In the genomic region with DNA sequence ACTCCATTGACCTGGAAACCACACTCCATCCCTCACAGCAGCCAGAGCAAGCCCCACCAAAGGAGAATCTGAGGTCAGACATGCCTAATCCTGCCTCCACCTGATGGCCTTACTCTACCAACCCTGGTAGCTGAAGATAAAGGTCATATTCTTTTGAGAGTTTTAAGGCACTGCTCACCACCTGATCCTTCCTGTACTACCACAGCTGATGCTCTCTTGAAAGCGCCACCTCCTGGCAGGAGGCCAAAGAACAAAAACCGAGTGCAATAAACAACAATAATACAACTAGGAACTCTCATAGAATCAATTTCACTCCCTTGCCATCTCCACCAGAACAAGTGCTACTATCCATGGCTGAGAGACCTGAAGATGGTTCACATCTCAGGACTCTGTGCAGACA, we compare ENCODE assay signal across 17 cellular contexts.
A peak's percentile ranks its signal among the peaks of the same experiment; 100 is the strongest.
DNase-seq lines count a peak whose midpoint lies in the region; ATAC-seq lines count a peak whose summit lies in the region.
"Had no signal": no experiment of that assay in that cellular context is flagged by ENCODE, and none has a peak within 500 bp of the region (broad histone marks: within the 10 kb centered on the region; RNA-seq: fewer than 3 reads in every experiment).

No MANE protein-coding gene starts in this region.

- H3K9me3 Mint-ChIP-seq in activated T-cell treated with anti-CD3 and anti-CD28 coated beads, Interleukin-2, amount 50 U/mL, for 72 hours = peaks cover 7 to 10% of the 10 kb centered on the region in 2 donors

- ATAC-seq in GM18517 (IDR thresholded peaks at IDR 0.05; ENCODE audit: unreplicated experiment) (peak; percentile 95), HG02798 (IDR thresholded peaks at IDR 0.05; ENCODE audit: poor library complexity, unreplicated experiment) (peak; percentile 49), GM21381 (IDR thresholded peaks at IDR 0.05; ENCODE audit: unreplicated experiment) (no peak)
- no peak for ATAC-seq in activated T-cell treated with anti-CD3 and anti-CD28 coated beads, Interleukin-2, amount 50 U/mL, for 72 hours (replicated peaks in 1 of 2)
- ATAC-seq: PC-3 had no signal

- H3K27me3 Mint-ChIP-seq in activated T-cell treated with anti-CD3 and anti-CD28 coated beads, Interleukin-2, amount 50 U/mL, for 72 hours (ENCODE audit: low read depth) = no peaks in the 10 kb centered on the region
- H3K27me3 Mint-ChIP-seq: activated naive CD4-positive, alpha-beta T cell treated with anti-CD3 and anti-CD28 coated beads, Interleukin-2, amount 50 U/mL, for 24 hours; naive B cell had no signal

- no peak overlapping the region for H3K27ac Mint-ChIP-seq in activated T-cell treated with anti-CD3 and anti-CD28 coated beads, Interleukin-2, amount 50 U/mL, for 72 hours
- H3K27ac Mint-ChIP-seq: activated naive CD4-positive, alpha-beta T cell treated with anti-CD3 and anti-CD28 coated beads, Interleukin-2, amount 50 U/mL, for 24 hours had no signal

- H3K4me1 Mint-ChIP-seq in activated T-cell treated with anti-CD3 and anti-CD28 coated beads, Interleukin-2, amount 50 U/mL, for 72 hours (ENCODE audit: low read depth) = no peaks in the 10 kb centered on the region
- H3K4me1 Mint-ChIP-seq: activated naive CD4-positive, alpha-beta T cell treated with anti-CD3 and anti-CD28 coated beads, Interleukin-2, amount 50 U/mL, for 24 hours; IgD-negative memory B cell; naive B cell had no signal

- no peak overlapping the region for H3K4me3 Mint-ChIP-seq in activated T-cell treated with anti-CD3 and anti-CD28 coated beads, Interleukin-2, amount 50 U/mL, for 72 hours
- H3K4me3 Mint-ChIP-seq: activated naive CD4-positive, alpha-beta T cell treated with anti-CD3 and anti-CD28 coated beads, Interleukin-2, amount 50 U/mL, for 24 hours; IgD-negative memory B cell; naive B cell had no signal

- DNase-seq in COLO668 (lab: John Stamatoyannopoulos, UW; ENCODE audit: unreplicated experiment) (peak; percentile 6), NCI-H69 (lab: John Stamatoyannopoulos, UW) (peak; percentile 3), dermis blood vessel endothelial cell (no peak)
- DNase-seq in stimulated activated naive CD4-positive, alpha-beta T cell treated with Interleukin-2 at 50 U/mL for 16 hours (lab: John Stamatoyannopoulos, UW) = no peak
- DNase-seq in activated T-cell treated with anti-CD3 and anti-CD28 coated beads, Interleukin-2, amount 50 U/mL, for 72 hours = no peak
- DNase-seq: activated CD8-positive, alpha-beta memory T cell treated with anti-CD3 and anti-CD28 coated beads, Interleukin-2, amount 50 U/mL, for 4 hours; effector CD8-positive, alpha-beta T cell; H7; naive B cell; NCI-H1417 treated with DMSO at 0.1 percent for 48 hours; PC-3; stimulated activated CD4-positive, alpha-beta T cell treated with anti-CD3 and anti-CD28 coated beads, Interleukin-15, amount 100 ng/mL, for 24 hours had no signal

- peaks cover 0 to 1% of the 10 kb centered on the region in 2 donors for H3K36me3 Mint-ChIP-seq in activated T-cell treated with anti-CD3 and anti-CD28 coated beads, Interleukin-2, amount 50 U/mL, for 72 hours (ENCODE audit: insufficient read depth in 2 of 2)
- H3K36me3 Mint-ChIP-seq: activated naive CD4-positive, alpha-beta T cell treated with anti-CD3 and anti-CD28 coated beads, Interleukin-2, amount 50 U/mL, for 24 hours; IgD-negative memory B cell; naive B cell had no signal

Comparison
In these comparisons a context has a peak if more than half of its experiments do, and no peak if none do; other contexts are left out.
1. DNase-seq: peak in COLO668 (single experiment) and NCI-H69 (single experiment); none in dermis blood vessel endothelial cell (single experiment), stimulated activated naive CD4-positive, alpha-beta T cell treated with Interleukin-2 at 50 U/mL for 16 hours (single experiment) and activated T-cell treated with anti-CD3 and anti-CD28 coated beads, Interleukin-2, amount 50 U/mL, for 72 hours (0 of 2).
2. ATAC-seq: peak in GM18517 (single experiment) and HG02798 (single experiment); none in GM21381 (single experiment) and activated T-cell treated with anti-CD3 and anti-CD28 coated beads, Interleukin-2, amount 50 U/mL, for 72 hours (0 of 2).